1 cellular context compared by ENCODE assay signal in genomic region chr7:114851406-114852025, GRCh38.
TF ChIP-seq lines count a peak whose summit lies in the region.

No MANE protein-coding gene starts in this region.

TF ChIP-seq in HEK293, 187 proteins besides CTCF, POLR2A, EP300 and RAD21 (continued from another document):
- TF ChIP-seq FEZF1 (tag by site-specific recombination; IDR thresholded peaks at IDR 0.05) (peak; percentile 61), PRDM1 (tag by site-specific recombination; IDR thresholded peaks at IDR 0.05) (peak; percentile 45; the same call in 1 of the 2 replicates), ZNF560 (tag by site-specific recombination; IDR thresholded peaks at IDR 0.05; ENCODE audit: borderline replicate concordance) (no peak), MZF1 (tag by site-specific recombination; IDR thresholded peaks at IDR 0.05; ENCODE audit: borderline replicate concordance) (peak; percentile 74; the same call in 1 of the 2 replicates), ZNF660 (tag by site-specific recombination; IDR thresholded peaks at IDR 0.05) (0 out of 2 replicates have a peak, but pooled peaks have one; percentile 71), OVOL3 (tag by site-specific recombination; IDR thresholded peaks at IDR 0.05) (0 out of 2 replicates have a peak, but pooled peaks have one; percentile 20), ZBTB48 (tag by site-specific recombination; IDR thresholded peaks at IDR 0.05) (peak; percentile 86; the same call in 1 of the 2 replicates), ZNF704 (tag by site-specific recombination; IDR thresholded peaks at IDR 0.05) (no peak), ZNF692 (tag by site-specific recombination; IDR thresholded peaks at IDR 0.05) (no peak), KLF10 (tag by site-specific recombination; IDR thresholded peaks at IDR 0.05) (0 out of 2 replicates have a peak, but pooled peaks have one; percentile 38), ZNF510 (tag by site-specific recombination; IDR thresholded peaks at IDR 0.05; ENCODE audit: insufficient replicate concordance) (peak; percentile 5), ZNF362 (tag by site-specific recombination; IDR thresholded peaks at IDR 0.05) (no peak), ZNF473 (tag by site-specific recombination; IDR thresholded peaks at IDR 0.05) (no peak), PRDM6 (tag by site-specific recombination; IDR thresholded peaks at IDR 0.05) (peak; percentile 61), ZNF19 (tag by site-specific recombination; IDR thresholded peaks at IDR 0.05; ENCODE audit: low read depth) (no peak), OSR2 (tag by site-specific recombination; IDR thresholded peaks at IDR 0.05) (peak; percentile 15; the same call in 1 of the 2 replicates), ZNF837 (tag by site-specific recombination; IDR thresholded peaks at IDR 0.05) (no peak), ZNF350 (tag by site-specific recombination; IDR thresholded peaks at IDR 0.05) (0 out of 2 replicates have a peak, but pooled peaks have one; percentile 14), BCL6B (tag by site-specific recombination; IDR thresholded peaks at IDR 0.05) (peak; percentile 35; the same call in 1 of the 2 replicates), ZNF423 (tag by site-specific recombination; IDR thresholded peaks at IDR 0.05) (no peak), ZNF629 (tag by site-specific recombination; IDR thresholded peaks at IDR 0.05) (no peak), GLI4 (tag by site-specific recombination; IDR thresholded peaks at IDR 0.05) (no peak), ZNF544 (tag by site-specific recombination; IDR thresholded peaks at IDR 0.05) (peak; percentile 68; the same call in 1 of the 2 replicates)
